8 cellular contexts compared by ENCODE assay signal in the genomic region with DNA sequence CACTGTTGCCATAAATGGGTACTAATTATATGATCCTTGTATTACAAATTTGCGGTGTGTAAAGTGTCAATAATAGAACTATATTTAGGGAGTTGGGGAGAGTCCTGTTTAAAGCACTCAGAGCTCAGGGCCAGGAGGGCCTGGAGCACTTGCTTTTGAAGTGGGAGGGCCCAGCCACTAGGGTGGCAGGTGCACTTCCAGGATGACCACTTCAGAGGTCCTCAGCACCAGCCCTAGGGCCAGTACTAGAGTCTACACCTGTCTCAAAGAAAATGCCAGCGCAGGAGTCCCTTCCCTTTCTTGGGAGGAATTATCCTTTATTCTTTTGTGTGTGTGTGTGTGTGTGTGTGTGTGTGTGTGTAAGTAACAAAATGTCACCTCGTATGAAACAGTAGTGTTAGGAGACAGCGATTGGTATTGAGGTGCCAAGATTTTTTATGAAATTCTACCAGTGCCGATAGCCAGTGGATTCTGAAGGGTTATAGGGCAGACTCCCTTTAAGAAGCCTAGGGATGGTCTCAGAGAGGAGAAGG. TPM values are rescaled to one million over a fixed set of nuclear protein-coding genes. Genes with fewer than 3 reads are reported as not detected.
A peak's percentile ranks its signal among the peaks of the same experiment; 100 is the strongest.
DNase-seq lines count a peak whose midpoint lies in the region; TF ChIP-seq lines count a peak whose summit lies in the region.

No MANE protein-coding gene starts in this region.

- TF ChIP-seq CTCF in C4-2B (conservative IDR thresholded peaks at IDR 0.05) = no peak
- no peak for TF ChIP-seq CTCF in cardiac fibroblast (IDR thresholded peaks at IDR 0.05; ENCODE audit: low read depth, low read length)
- no peak for TF ChIP-seq CTCF in nephron (IDR thresholded peaks at IDR 0.05; ENCODE audit: unreplicated experiment in 3 of 3)

- peaks cover 74% of the 10 kb centered on the region for H3K4me1 Mint-ChIP-seq in nephron

- H3K27me3 ChIP-seq in MG63 = no peaks in the 10 kb centered on the region

- TF ChIP-seq POLR2A in erythroblast (IDR thresholded peaks at IDR 0.05; ENCODE audit: low read length) = no peak

- H3K27ac ChIP-seq in C4-2B = peak overlapping the region; percentile 24

- peaks cover 4% of the 10 kb centered on the region for H3K27me3 Mint-ChIP-seq in nephron (ENCODE audit: low read depth)

- 0 out of 2 replicates have a peak, but pooled peaks cover 2% of the 10 kb centered on the region for H3K36me3 ChIP-seq in MG63

- no peaks in the 10 kb centered on the region for H3K36me3 Mint-ChIP-seq in nephron (ENCODE audit: low read depth)

- H3K9me3 Mint-ChIP-seq in nephron = no peaks in the 10 kb centered on the region

- peak overlapping the region; percentile 62 to 82 (median 70) for H3K4me3 Mint-ChIP-seq in nephron

- H3K9me3 ChIP-seq in MG63 = no peaks in the 10 kb centered on the region

- H3K4me3 ChIP-seq in MG63 = peak overlapping the region; percentile 45
- H3K4me3 ChIP-seq in cardiac fibroblast (replicated peaks in 1 of 2; ENCODE audit: low read depth in 2 of 2, low read length in 2 of 2) = peak overlapping the region; percentile 4 to 53

- DNase-seq in MG63 = no peak
- no peak for DNase-seq in cardiac fibroblast (ENCODE audit: low read depth in 2 of 2)
- no peak for DNase-seq in DMS 273 (lab: John Stamatoyannopoulos, UW; ENCODE audit: unreplicated experiment)
- DNase-seq in activated CD4-positive, alpha-beta T cell treated with anti-CD3 and anti-CD28 coated beads for 48 hours = no peak
- DNase-seq in erythroblast (lab: John Stamatoyannopoulos, UW) = no peak
- no peak for DNase-seq in AML-193 (lab: John Stamatoyannopoulos, UW)

- peak overlapping the region; percentile 79 to 94 (median 93) for H3K27ac Mint-ChIP-seq in nephron

RNA-seq across cellular contexts. Expression of a gene that starts 31.9 kb away (rescaled TPM):
- 13.7 and 23.2 TPM in 2 replicates for total RNA-seq in MG63 (2014; rRNA removed; shearing (Covaris generic); ENCODE audit: low replicate concordance)
